ENCODE assay signal across 17 cellular contexts in genomic region chr12:61524851-61525250, GRCh38.
DNase-seq lines count a peak whose midpoint lies in the region; TF ChIP-seq lines count a peak whose summit lies in the region.
"Had no signal": no experiment of that assay in that cellular context is flagged by ENCODE, and none has a peak within 500 bp of the region (broad histone marks: within the 10 kb centered on the region; RNA-seq: fewer than 3 reads in every experiment).

No MANE protein-coding gene starts in this region.

- H2AFZ ChIP-seq in Karpas-422 (ENCODE audit: low read length) (no peak overlapping the region), OCI-LY7 (ENCODE audit: low read length) (peak overlapping the region; percentile 54)
- H2AFZ ChIP-seq: GM23248 had no signal

- no peaks in the 10 kb centered on the region for H3K9me2 ChIP-seq in Karpas-422 (replicated peaks; ENCODE audit: insufficient read depth, low read length)
- H3K9me2 ChIP-seq in OCI-LY7 (ENCODE audit: insufficient read depth, low read length): no peaks in the 10 kb centered on the region

- H3K36me3 ChIP-seq in Karpas-422 (ENCODE audit: insufficient read depth, low read length) (no peaks in the 10 kb centered on the region), OCI-LY7 (ENCODE audit: insufficient read depth, low read length) (peaks cover under 1% of the 10 kb centered on the region; the same call in 1 of the 2 replicates)

- no peaks in the 10 kb centered on the region for H4K20me1 ChIP-seq in Karpas-422 (ENCODE audit: insufficient read depth, low read depth, low read length)
- H4K20me1 ChIP-seq in OCI-LY7 (ENCODE audit: insufficient read depth, low read length): no peaks in the 10 kb centered on the region

- H3K9me3 ChIP-seq in Karpas-422 (ENCODE audit: low read length) (no peaks in the 10 kb centered on the region), OCI-LY7 (ENCODE audit: low read length) (0 out of 2 replicates have a peak, but pooled peaks cover 8% of the 10 kb centered on the region)

- no peak for TF ChIP-seq CTCF in OCI-LY7 (conservative IDR thresholded peaks at IDR 0.05; ENCODE audit: low read length)

- DNase-seq in Jurkat, Clone E6-1 (ENCODE audit: low read depth, low spot score): peak; percentile 75
- peak; percentile 79 for DNase-seq in Karpas-422
- peak; percentile 70 for DNase-seq in NCI-H524 treated with DMSO at 0.1 percent for 48 hours (lab: John Stamatoyannopoulos, UW)
- DNase-seq in OCI-LY7 (ENCODE audit: low spot score): peak; percentile 81
- no peak for DNase-seq in NCI-H345 treated with DMSO at 0.1 percent for 48 hours (lab: John Stamatoyannopoulos, UW; ENCODE audit: unreplicated experiment)
- no peak for DNase-seq in amygdala (lab: John Stamatoyannopoulos, UW)
- no peak for DNase-seq in SIG-M5 treated with dmso at 0.1 percent for 504 hours (lab: John Stamatoyannopoulos, UW; ENCODE audit: unreplicated experiment)
- DNase-seq: C1 segment of cervical spinal cord; Calu3; CD4-positive, alpha-beta memory T cell; COR-L47; DMS53; DMS79 treated with DMSO at 0.1 percent for 48 hours; GF-D8; GM23248; H7; HCEC 1CT had no signal

- CTCF ChIA-PET in OCI-LY7 (lab: Charles Lee; ENCODE audit: unreplicated experiment): interaction anchor here (0.9 kb wide), 1 partner anchor 12 kb away, joined by 3 read pairs; no protein-coding TSS in a partner anchor

- intact Hi-C loops in OCI-LY7 (cut with micrococcal nuclease; ENCODE audit: unreplicated experiment): loop anchor here (5.0 to 10.0 kb wide), 5 partner anchors 38 to 1928 kb away; partner anchors contain the start of genes MON2, SLC16A7 and USP15

- H3K27ac ChIP-seq in Karpas-422 (ENCODE audit: low read length): peak overlapping the region; percentile 80
- H3K27ac ChIP-seq in OCI-LY7 (ENCODE audit: low read depth, low read length, poor library complexity, severe bottlenecking): peak overlapping the region; percentile 97
- H3K27ac ChIP-seq: GM23248 had no signal

- no TSS peak for BruUV-seq in OCI-LY7 (replicated peaks; lab: Mats Ljungman, UMichigan)

- H3K4me2 ChIP-seq in Karpas-422 (ENCODE audit: low read depth, low read length, poor library complexity, severe bottlenecking): peak overlapping the region; percentile 33
- H3K4me2 ChIP-seq in OCI-LY7 (ENCODE audit: low read length): peak overlapping the region; percentile 83

- H3K79me2 ChIP-seq in Karpas-422 (ENCODE audit: low read length): no peaks in the 10 kb centered on the region
- H3K79me2 ChIP-seq in OCI-LY7 (ENCODE audit: insufficient read depth, low read depth, low read length): no peaks in the 10 kb centered on the region

- POLR2A ChIA-PET in OCI-LY7 (lab: Charles Lee): interaction anchor here (0.6 to 8.2 kb wide), 7 partner anchors 10 to 228 kb away, joined by 3 to 104 read pairs (median 11); no protein-coding TSS in a partner anchor

- H3K4me3 ChIP-seq in Jurkat, Clone E6-1 (ENCODE audit: low read length): no peak overlapping the region
- H3K4me3 ChIP-seq in Karpas-422 (ENCODE audit: low read length) (no peak overlapping the region), OCI-LY7 (ENCODE audit: low read depth, low read length, poor library complexity, severe bottlenecking) (peak overlapping the region; percentile 60)
- H3K4me3 ChIP-seq: GM23248 had no signal

- H3K9ac ChIP-seq in Karpas-422 (ENCODE audit: low read length): no peak overlapping the region
- H3K9ac ChIP-seq: GM23248 had no signal

- H3K27me3 ChIP-seq in Karpas-422 (ENCODE audit: low read length): no peaks in the 10 kb centered on the region

- H3K4me1 ChIP-seq in Karpas-422 (ENCODE audit: low read length) (peaks cover 40% of the 10 kb centered on the region), OCI-LY7 (ENCODE audit: insufficient read depth, low read length, poor library complexity, severe bottlenecking) (peaks cover 88% of the 10 kb centered on the region)

Comparison
In these comparisons a context has a peak if more than half of its experiments do, and no peak if none do; other contexts are left out.
1. DNase-seq: peak in Jurkat, Clone E6-1 (single experiment), Karpas-422 (single experiment), NCI-H524 treated with DMSO at 0.1 percent for 48 hours (single experiment) and OCI-LY7 (single experiment); none in NCI-H345 treated with DMSO at 0.1 percent for 48 hours (single experiment), amygdala (0 of 56) and SIG-M5 treated with dmso at 0.1 percent for 504 hours (single experiment).